In the genomic region with DNA sequence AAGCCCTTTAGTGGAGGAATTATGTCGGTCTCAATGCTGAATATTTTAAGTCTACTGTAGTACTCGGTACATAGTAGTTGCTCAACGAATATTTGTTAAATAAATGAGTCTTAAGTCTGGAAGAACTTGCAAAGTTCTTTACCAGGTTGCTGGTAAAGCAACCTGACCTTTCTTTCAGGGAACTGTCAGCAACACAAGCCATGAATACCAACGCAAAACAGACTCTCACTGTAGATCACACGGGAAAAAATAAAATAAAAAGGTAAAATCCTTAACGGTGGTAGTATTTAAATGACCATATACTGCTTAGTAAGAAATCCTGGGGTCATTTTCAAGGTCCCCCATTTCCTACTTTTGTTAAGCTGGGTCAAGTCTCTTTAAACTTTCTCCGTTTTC, we compare ENCODE assay signal across 1 cellular context.
TF ChIP-seq lines count a peak whose summit lies in the region.

No MANE protein-coding gene starts in this region.

TF ChIP-seq in H1, 55 proteins besides CTCF, POLR2A, EP300 and RAD21:
- TF ChIP-seq TAF7 (optimal IDR thresholded peaks at IDR 0.05; ENCODE audit: borderline replicate concordance, low read depth, low read length) (peak; percentile 83), MAFK (IDR thresholded peaks at IDR 0.05; ENCODE audit: low read depth, low read length) (no peak), NANOG (IDR thresholded peaks at IDR 0.05; ENCODE audit: insufficient read depth, low read depth, low read length, poor library complexity, severe bottlenecking) (no peak)
TF ChIP-seq in H1: peak in this region for 1.
